Comparison of ENCODE assay signal across 12 cellular contexts in the genomic region with DNA sequence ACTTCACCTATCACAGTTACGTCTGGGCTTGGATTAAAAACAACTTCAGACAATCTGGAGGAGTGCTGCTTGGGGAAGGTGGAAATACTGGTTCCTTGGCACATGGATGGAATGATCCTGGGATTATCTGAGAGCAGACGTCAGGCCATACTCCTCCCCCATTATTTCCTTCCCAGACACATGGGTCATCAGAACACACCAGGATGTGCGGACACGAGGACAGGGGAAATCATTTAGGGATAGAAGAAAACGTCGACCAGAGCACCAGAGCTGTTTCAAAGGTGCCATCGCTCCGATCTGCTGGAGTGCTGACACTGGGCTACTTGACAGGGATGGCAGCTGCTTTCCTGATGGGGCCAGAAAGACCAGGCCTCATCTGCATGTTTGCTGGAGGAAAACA. TPM values are rescaled to one million over a fixed set of nuclear protein-coding genes. Genes with fewer than 3 reads are reported as not detected.
A peak's percentile ranks its signal among the peaks of the same experiment; 100 is the strongest.
DNase-seq lines count a peak whose midpoint lies in the region; ATAC-seq and TF ChIP-seq lines count a peak whose summit lies in the region.
"Had no signal": no experiment of that assay in that cellular context is flagged by ENCODE, and none has a peak within 500 bp of the region (broad histone marks: within the 10 kb centered on the region; RNA-seq: fewer than 3 reads in every experiment).

No MANE protein-coding gene starts in this region.

- DNase-seq in CD4-positive, alpha-beta memory T cell, result no peak
- peak; percentile 27 for DNase-seq in NCI-H82 treated with DMSO at 0.1 percent for 48 hours (lab: John Stamatoyannopoulos, UW; ENCODE audit: unreplicated experiment)
- DNase-seq in psoas muscle, result no peak
- DNase-seq in esophagus muscularis mucosa (ENCODE audit: extremely low spot score), result no peak
- no peak for DNase-seq in HuH-7.5 (ENCODE audit: low spot score)
- no peak for DNase-seq in MG63
- DNase-seq: activated naive CD4-positive, alpha-beta T cell; CD4-positive, alpha-beta T cell had no signal

- peaks cover 7 to 12% (median 10%) of the 10 kb centered on the region in 4 donors for H3K4me1 Mint-ChIP-seq in CD4-positive, alpha-beta memory T cell

- H3K9me3 Mint-ChIP-seq in CD4-positive, alpha-beta memory T cell, result no peaks in the 10 kb centered on the region
- H3K9me3 Mint-ChIP-seq: CD4-positive, alpha-beta T cell had no signal

- no peaks in the 10 kb centered on the region for H3K27me3 Mint-ChIP-seq in CD4-positive, alpha-beta memory T cell
- H3K27me3 Mint-ChIP-seq: CD4-positive, alpha-beta T cell had no signal

- H3K36me3 Mint-ChIP-seq in CD4-positive, alpha-beta memory T cell, result peaks cover 38 to 60% of the 10 kb centered on the region in 2 donors

- no peak for TF ChIP-seq POLR2A in esophagus muscularis mucosa (IDR thresholded peaks at IDR 0.05; ENCODE audit: low read depth)

- no peak for TF ChIP-seq EP300 in esophagus muscularis mucosa (IDR thresholded peaks at IDR 0.05)

- H3K4me1 ChIP-seq in CD4-positive, alpha-beta memory T cell (ENCODE audit: insufficient read depth, low read length), result peaks cover 9% of the 10 kb centered on the region
- peaks cover 32% of the 10 kb centered on the region for H3K4me1 ChIP-seq in psoas muscle
- H3K4me1 ChIP-seq in esophagus muscularis mucosa, result peaks cover 20 to 26% (median 22%) of the 10 kb centered on the region in 4 donors

- no peak overlapping the region for H3K4me3 Mint-ChIP-seq in CD4-positive, alpha-beta memory T cell
- H3K4me3 Mint-ChIP-seq: CD4-positive, alpha-beta T cell had no signal

- H3K27me3 ChIP-seq in CD4-positive, alpha-beta memory T cell (ENCODE audit: insufficient read depth, low read length), result no peaks in the 10 kb centered on the region
- no peaks in the 10 kb centered on the region for H3K27me3 ChIP-seq in psoas muscle (ENCODE audit: insufficient read depth in 3 of 3, low read length in 2 of 3)
- no peaks in the 10 kb centered on the region for H3K27me3 ChIP-seq in esophagus muscularis mucosa
- no peaks in the 10 kb centered on the region for H3K27me3 ChIP-seq in MG63

- H3K27ac Mint-ChIP-seq in CD4-positive, alpha-beta memory T cell, result peak overlapping the region in 4 of 7 donors; percentile 27 to 74 (median 60)
- H3K27ac Mint-ChIP-seq: CD4-positive, alpha-beta T cell had no signal

- intact Hi-C loops in CD4-positive, alpha-beta memory T cell (cut with micrococcal nuclease), result no loop called here
- intact Hi-C loops in psoas muscle (cut with DNase I) (no loop called here), esophagus muscularis mucosa (cut with DNase I) (no loop called here)

- peaks cover 33% of the 10 kb centered on the region for H3K36me3 ChIP-seq in CD4-positive, alpha-beta memory T cell (ENCODE audit: insufficient read depth, low read length)
- H3K36me3 ChIP-seq in psoas muscle (ENCODE audit: insufficient read depth in 1 of 2, low read depth in 1 of 2) (peaks cover 3 to 42% of the 10 kb centered on the region in 2 donors), esophagus muscularis mucosa (peaks cover 0 to 62% (median 35%) of the 10 kb centered on the region in 4 donors), MG63 (peaks cover 37% of the 10 kb centered on the region)

- POLR2A ChIA-PET in CD4-positive, alpha-beta memory T cell (lab: Charles Lee; ENCODE audit: partially characterized antibody), result no interaction called here

- no peak overlapping the region for H3K27ac ChIP-seq in CD4-positive, alpha-beta memory T cell (ENCODE audit: low read depth, low read length)
- peak overlapping the region; percentile 84 for H3K27ac ChIP-seq in psoas muscle
- H3K27ac ChIP-seq in esophagus muscularis mucosa (replicated peaks in 1 of 4), result peak overlapping the region in 1 of 4 donors; percentile 36

- 14 to 23% (median 17%) methylated on average over 8 of the region's 8 CpGs for WGBS in psoas muscle, 3 donors
- 84% methylated on average over 8 of the region's 8 CpGs for WGBS in esophagus muscularis mucosa

- peak; percentile 86 for ATAC-seq in esophagus mucosa
- peak; percentile 25 to 60 (median 52) for ATAC-seq in psoas muscle
- ATAC-seq in HG02840 (IDR thresholded peaks at IDR 0.05; ENCODE audit: low FRiP score, unreplicated experiment), result no peak

- no peaks in the 10 kb centered on the region for H3K9me3 ChIP-seq in CD4-positive, alpha-beta memory T cell (ENCODE audit: control insufficient read depth in 1 of 2, low read length in 2 of 2)
- H3K9me3 ChIP-seq in psoas muscle (no peaks in the 10 kb centered on the region), esophagus muscularis mucosa (no peaks in the 10 kb centered on the region), MG63 (no peaks in the 10 kb centered on the region)

- CTCF ChIA-PET in CD4-positive, alpha-beta memory T cell (lab: Charles Lee; ENCODE audit: partially characterized antibody), result interaction anchor here (1.1 kb wide), 1 partner anchor 120 kb away, joined by 3 read pairs; no protein-coding TSS in a partner anchor

- no peak overlapping the region for H3K4me3 ChIP-seq in CD4-positive, alpha-beta memory T cell (ENCODE audit: low read length in 2 of 2)
- H3K4me3 ChIP-seq in psoas muscle, result no peak overlapping the region
- H3K4me3 ChIP-seq in esophagus muscularis mucosa, result no peak overlapping the region
- no peak overlapping the region for H3K4me3 ChIP-seq in MG63

- TF ChIP-seq CTCF in psoas muscle (IDR thresholded peaks at IDR 0.05), result no peak
- TF ChIP-seq CTCF in esophagus muscularis mucosa (IDR thresholded peaks at IDR 0.05), result no peak

RNA-seq across cellular contexts. Expression of a gene that starts 31.8 kb away (rescaled TPM):
- not detected for total RNA-seq in CD4-positive, alpha-beta memory T cell
- polyA plus RNA-seq in CD4-positive, alpha-beta memory T cell, result not detected
- total RNA-seq in esophagus mucosa (not detected), psoas muscle (1 to 10 TPM in 1 of 4 donors, under 1 TPM in 3; 0.10 to 1.4 (median 0.40) TPM), esophagus muscularis mucosa (10 to 100 TPM in 1 of 4 donors, 1 to 10 TPM in 3; 4.2 to 16.9 (median 6.9) TPM)
- polyA plus RNA-seq in psoas muscle, result 1 to 10 TPM in 1 of 3 donors, under 1 TPM in 2; 0.83 to 1.6 (median 0.89) TPM
- not detected in 2 replicates for total RNA-seq in MG63 (2014; rRNA removed; shearing (Covaris generic); ENCODE audit: low replicate concordance)
- total RNA-seq: CD4-positive, alpha-beta T cell; dermis microvascular lymphatic vessel endothelial cell; left lobe of liver had no signal

RNA-seq across cellular contexts. Expression of a gene that starts 57.7 kb away (rescaled TPM):
- total RNA-seq in CD4-positive, alpha-beta memory T cell, result 10 to 100 TPM; 78.9 to 84.4 TPM
- 10 to 100 TPM; 30.1 to 52.2 TPM for polyA plus RNA-seq in CD4-positive, alpha-beta memory T cell
- total RNA-seq in esophagus mucosa (35.2 TPM), psoas muscle (10 to 100 TPM; 16.3 to 34.8 (median 25.7) TPM), esophagus muscularis mucosa (10 to 100 TPM; 33.2 to 49.4 (median 36.3) TPM)
- polyA plus RNA-seq in psoas muscle, result 10 to 100 TPM; 25.7 to 39.1 (median 30.8) TPM
- total RNA-seq in MG63 (2014; rRNA removed; shearing (Covaris generic); ENCODE audit: low replicate concordance), result 45.6 and 55.2 TPM in 2 replicates
